14 cellular contexts compared by ENCODE assay signal in the genomic region with DNA sequence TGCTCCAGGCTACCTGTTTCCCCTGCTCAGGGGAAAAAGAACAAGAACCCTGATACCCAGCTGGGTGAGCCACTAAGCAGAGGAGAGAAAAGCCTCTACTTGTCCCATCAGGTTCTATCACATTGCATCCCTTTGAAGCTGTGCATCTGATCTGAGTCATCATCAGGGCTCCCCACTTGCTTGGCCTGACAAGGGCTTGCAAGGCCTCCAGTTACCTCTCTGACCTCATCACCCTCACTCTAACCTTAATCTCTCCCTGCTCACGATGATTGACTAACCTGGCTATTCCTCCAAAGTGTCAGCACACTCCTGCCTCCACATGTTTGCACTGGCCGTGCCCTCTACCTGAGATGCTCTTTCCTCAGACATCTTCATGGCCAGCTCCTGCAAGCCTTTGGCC.
DNase-seq lines count a peak whose midpoint lies in the region; TF ChIP-seq lines count a peak whose summit lies in the region.
"Had no signal": no experiment of that assay in that cellular context is flagged by ENCODE, and none has a peak within 500 bp of the region (broad histone marks: within the 10 kb centered on the region; RNA-seq: fewer than 3 reads in every experiment).

No MANE protein-coding gene starts in this region.

- H3K79me2 ChIP-seq in mesendoderm (ENCODE audit: control insufficient read depth, insufficient read depth, low read length), result no peaks in the 10 kb centered on the region

- intact Hi-C loops in lower leg skin (cut with DNase I; ENCODE audit: low total_unique reads), result no loop called here

- no peak overlapping the region for H3K4ac ChIP-seq in mesendoderm (ENCODE audit: low read depth, low read length)

- H2AK5ac ChIP-seq in mesendoderm (ENCODE audit: low read length), result no peak overlapping the region

- peak in 1 of 2 experiments; percentile 65 for DNase-seq in SJCRH30
- DNase-seq in epithelial cell of esophagus (ENCODE audit: low read depth), result peak; percentile 2
- peak; percentile 10 for DNase-seq in mesendoderm
- DNase-seq in ecto neural progenitor cell (ENCODE audit: low spot score), result no peak
- DNase-seq in lower leg skin (ENCODE audit: low spot score in 2 of 2), result no peak
- DNase-seq in stimulated activated CD4-positive, alpha-beta T cell treated with anti-CD3 and anti-CD28 coated beads, Interleukin-2, amount 100 ng/mL, for 48 hours, result no peak
- DNase-seq: Calu3; CD8-positive, alpha-beta T cell; DND-41; EL; GM23248 had no signal

- no CpG with 5 or more reads among the region's 2 CpGs for WGBS in mesendoderm (ENCODE audit: extremely low coverage, insufficient coverage, low lambda C conversion rate)
- 42 to 52% methylated on average over 2 of the region's 2 CpGs for WGBS in lower leg skin, 2 donors

- H3K4me3 ChIP-seq in SJCRH30, result no peak overlapping the region
- H3K4me3 ChIP-seq in epithelial cell of esophagus (ENCODE audit: low read length), result no peak overlapping the region
- no peak overlapping the region for H3K4me3 ChIP-seq in mesendoderm (ENCODE audit: low read length)
- no peak overlapping the region for H3K4me3 ChIP-seq in lower leg skin (ENCODE audit: low read depth, poor library complexity, severe bottlenecking)
- H3K4me3 ChIP-seq: BLaER1 treated with 17β-estradiol and CSF1 and Interleukin-3, amounts not matched to agents 10 nM and 100 nM; GM12878; GM23248; HAP-1 had no signal

- H4K5ac ChIP-seq in mesendoderm (ENCODE audit: low read length), result no peak overlapping the region

- no peaks in the 10 kb centered on the region for H3K27me3 ChIP-seq in SJCRH30
- H3K27me3 ChIP-seq in mesendoderm (ENCODE audit: insufficient read depth, low read length, poor library complexity), result no peaks in the 10 kb centered on the region
- H3K27me3 ChIP-seq: BLaER1 treated with 17β-estradiol and CSF1 and Interleukin-3, amounts not matched to agents 10 nM and 100 nM had no signal

- TF ChIP-seq POLR2A in lower leg skin (IDR thresholded peaks at IDR 0.05), result no peak

- no peaks in the 10 kb centered on the region for H3K79me1 ChIP-seq in mesendoderm (ENCODE audit: low read length)

- H4K8ac ChIP-seq in mesendoderm (ENCODE audit: low read depth, low read length), result no peak overlapping the region

- no peak overlapping the region for H3K56ac ChIP-seq in mesendoderm (ENCODE audit: low read length)

- H3K36me3 ChIP-seq in SJCRH30, result no peaks in the 10 kb centered on the region
- no peaks in the 10 kb centered on the region for H3K36me3 ChIP-seq in mesendoderm (ENCODE audit: control insufficient read depth, insufficient read depth, low read length)
- H3K36me3 ChIP-seq: BLaER1 treated with 17β-estradiol and CSF1 and Interleukin-3, amounts not matched to agents 10 nM and 100 nM; HAP-1 had no signal

- H3K18ac ChIP-seq in mesendoderm (ENCODE audit: low read length), result no peak overlapping the region

- no peak for TF ChIP-seq CTCF in epithelial cell of esophagus (IDR thresholded peaks at IDR 0.05; ENCODE audit: insufficient read depth, low read depth, low read length, missing control alignments)
- TF ChIP-seq CTCF in lower leg skin (IDR thresholded peaks at IDR 0.05), result no peak

- H3K4me1 ChIP-seq in SJCRH30 (peaks cover 39% of the 10 kb centered on the region), mesendoderm (ENCODE audit: control insufficient read depth, low read depth, low read length) (no peaks in the 10 kb centered on the region)
- H3K4me1 ChIP-seq: BLaER1 treated with 17β-estradiol and CSF1 and Interleukin-3, amounts not matched to agents 10 nM and 100 nM; HAP-1 had no signal

- H3K27ac ChIP-seq in SJCRH30, result peak overlapping the region; percentile 87
- no peak overlapping the region for H3K27ac ChIP-seq in mesendoderm (ENCODE audit: low read depth, low read length)
- H3K27ac ChIP-seq: BLaER1 treated with 17β-estradiol and CSF1 and Interleukin-3, amounts not matched to agents 10 nM and 100 nM; GM23248 had no signal

- H3K4me2 ChIP-seq in mesendoderm (ENCODE audit: low read length), result no peak overlapping the region
- H3K4me2 ChIP-seq: BLaER1 treated with 17β-estradiol and CSF1 and Interleukin-3, amounts not matched to agents 10 nM and 100 nM had no signal

- H2BK5ac ChIP-seq in mesendoderm (ENCODE audit: low read length), result no peak overlapping the region

- H3K23ac ChIP-seq in mesendoderm (ENCODE audit: low read length), result no peak overlapping the region

- no peak overlapping the region for H2BK15ac ChIP-seq in mesendoderm (replicated peaks; ENCODE audit: low read depth)

- no peak overlapping the region for H3K9ac ChIP-seq in mesendoderm (ENCODE audit: low read length)
- H3K9ac ChIP-seq: BLaER1 treated with 17β-estradiol and CSF1 and Interleukin-3, amounts not matched to agents 10 nM and 100 nM; GM23248 had no signal

- H2BK120ac ChIP-seq in mesendoderm (ENCODE audit: low read depth, low read length), result no peak overlapping the region

- 0 out of 2 replicates have a peak, but pooled peaks cover 4% of the 10 kb centered on the region for H3K9me3 ChIP-seq in SJCRH30 (replicated peaks)
- H3K9me3 ChIP-seq: BLaER1 treated with 17β-estradiol and CSF1 and Interleukin-3, amounts not matched to agents 10 nM and 100 nM; HAP-1 had no signal

Comparison
In these comparisons a context has a peak if more than half of its experiments do, and no peak if none do; other contexts are left out.
1. DNase-seq: peak in epithelial cell of esophagus (single experiment) and mesendoderm (single experiment); none in ecto neural progenitor cell (single experiment), lower leg skin (0 of 2) and stimulated activated CD4-positive, alpha-beta T cell treated with anti-CD3 and anti-CD28 coated beads, Interleukin-2, amount 100 ng/mL, for 48 hours (0 of 2).